In genomic region chr10:49164587-49165188, GRCh38 we compare ENCODE assay signal across 1 cellular context.
TF ChIP-seq lines count a peak whose summit lies in the region.

No MANE protein-coding gene starts in this region.

TF ChIP-seq in K562, 482 proteins besides CTCF, POLR2A, EP300 and RAD21 (continued from another document):
- TF ChIP-seq MGA (IDR thresholded peaks at IDR 0.05) (peak; percentile 57), KAT8 (IDR thresholded peaks at IDR 0.05; ENCODE audit: low read depth) (no peak), NCOA4 (IDR thresholded peaks at IDR 0.05; ENCODE audit: partially characterized antibody) (no peak), KLF16 (IDR thresholded peaks at IDR 0.05) (peak; percentile 50; the same call in 1 of the 2 replicates), CBX3 (IDR thresholded peaks at IDR 0.05; ENCODE audit: borderline replicate concordance in 1 of 2, low read length in 2 of 2) (peak in 1 of 2 experiments; percentile 14; a peak in 1 of 3 replicates), SREBF1 (IDR thresholded peaks at IDR 0.05; ENCODE audit: borderline replicate concordance, low read depth, low read length) (no peak), MYC (IDR thresholded peaks at IDR 0.05; ENCODE audit: low read depth, low read length) (peak; percentile 51; the same call in 1 of the 2 replicates), MYC (CRISPR knock-in tag; IDR thresholded peaks at IDR 0.05; ENCODE audit: borderline replicate concordance, low read depth) (no peak), RCOR1 (IDR thresholded peaks at IDR 0.05; ENCODE audit: borderline replicate concordance in 1 of 2, low read depth in 2 of 2, low read length in 2 of 2) (peak in 1 of 2 experiments; percentile 57; a peak in 1 of 4 replicates), JUND (IDR thresholded peaks at IDR 0.05; ENCODE audit: borderline replicate concordance, low read depth, low read length) (no peak), JUND (tag; IDR thresholded peaks at IDR 0.05; ENCODE audit: borderline replicate concordance, low read depth, low read length) (no peak; the same call in 2 of the 3 replicates), MNT (conservative IDR thresholded peaks at IDR 0.05) (peak in 1 of 2 experiments; percentile 35; a peak in 1 of 4 replicates), TFAP4 (CRISPR knock-in tag; IDR thresholded peaks at IDR 0.05; ENCODE audit: borderline replicate concordance) (peak; percentile 61; the same call in 1 of the 2 replicates), LCOR (CRISPR knock-in tag; IDR thresholded peaks at IDR 0.05) (no peak), EHMT2 (IDR thresholded peaks at IDR 0.05) (peak; percentile 51; the same call in 1 of the 2 replicates), DMBX1 (CRISPR knock-in tag; IDR thresholded peaks at IDR 0.05; ENCODE audit: borderline replicate concordance) (0 out of 2 replicates have a peak, but pooled peaks have one; percentile 59), NUFIP1 (IDR thresholded peaks at IDR 0.05; ENCODE audit: partially characterized antibody) (no peak), FOXK2 (conservative IDR thresholded peaks at IDR 0.05 in 1 of 2, IDR thresholded peaks at IDR 0.05 in 1 of 2; ENCODE audit: low read depth in 2 of 2) (0 out of 4 replicates have a peak, but pooled peaks of 1 of the 2 experiments have one; percentile 17)
